Comparison of ENCODE assay signal across 8 cellular contexts in genomic region chr21:44012474-44013379, GRCh38. TPM values are rescaled to one million over a fixed set of nuclear protein-coding genes. Genes with fewer than 3 reads are reported as not detected.
A peak's percentile ranks its signal among the peaks of the same experiment; 100 is the strongest.
DNase-seq lines count a peak whose midpoint lies in the region; ATAC-seq and TF ChIP-seq lines count a peak whose summit lies in the region.

No MANE protein-coding gene starts in this region.

- ATAC-seq in HG02973 (IDR thresholded peaks at IDR 0.05; ENCODE audit: unreplicated experiment) = peak; percentile 59
- ATAC-seq in activated CD8-positive, alpha-beta memory T cell treated with anti-CD3 and anti-CD28 coated beads, Interleukin-2, amount 10 ng/mL, durations not matched to agents 7 days and 5 days = peak; percentile 81

- H3K27ac Mint-ChIP-seq in activated CD8-positive, alpha-beta memory T cell treated with anti-CD3 and anti-CD28 coated beads, Interleukin-2, amount 10 ng/mL, durations not matched to agents 7 days and 5 days = peak overlapping the region; percentile 89
- peak overlapping the region; percentile 84 for H3K27ac Mint-ChIP-seq in endothelial cell (ENCODE audit: unreplicated experiment)

- no peaks in the 10 kb centered on the region for H3K36me3 ChIP-seq in mucosa of rectum (ENCODE audit: control insufficient read depth in 2 of 2, insufficient read depth in 2 of 2, low read length in 2 of 2)

- H3K36me3 Mint-ChIP-seq in activated CD8-positive, alpha-beta memory T cell treated with anti-CD3 and anti-CD28 coated beads, Interleukin-2, amount 10 ng/mL, durations not matched to agents 7 days and 5 days = peaks cover 16% of the 10 kb centered on the region
- H3K36me3 Mint-ChIP-seq in endothelial cell (ENCODE audit: low read depth, unreplicated experiment) = peaks cover 5% of the 10 kb centered on the region

- H3K4me3 ChIP-seq in mucosa of rectum (ENCODE audit: low read length in 2 of 2) = peak overlapping the region; percentile 78 to 90

- H3K4me1 ChIP-seq in mucosa of rectum (ENCODE audit: control insufficient read depth in 2 of 2, insufficient read depth in 2 of 2, low read length in 2 of 2) = peaks cover 4 to 14% of the 10 kb centered on the region in 2 donors

- H3K4me3 Mint-ChIP-seq in activated CD8-positive, alpha-beta memory T cell treated with anti-CD3 and anti-CD28 coated beads, Interleukin-2, amount 10 ng/mL, durations not matched to agents 7 days and 5 days = peak overlapping the region; percentile 97
- H3K4me3 Mint-ChIP-seq in endothelial cell (ENCODE audit: unreplicated experiment) = peak overlapping the region; percentile 94

- H3K4me1 Mint-ChIP-seq in activated CD8-positive, alpha-beta memory T cell treated with anti-CD3 and anti-CD28 coated beads, Interleukin-2, amount 10 ng/mL, durations not matched to agents 7 days and 5 days = peaks cover 51% of the 10 kb centered on the region
- H3K4me1 Mint-ChIP-seq in endothelial cell (ENCODE audit: unreplicated experiment) = peaks cover 27% of the 10 kb centered on the region

- H3K9me3 ChIP-seq in mucosa of rectum (ENCODE audit: control insufficient read depth in 2 of 2, low read length in 2 of 2) = no peaks in the 10 kb centered on the region

- H3K9me3 Mint-ChIP-seq in activated CD8-positive, alpha-beta memory T cell treated with anti-CD3 and anti-CD28 coated beads, Interleukin-2, amount 10 ng/mL, durations not matched to agents 7 days and 5 days (ENCODE audit: low read depth) = no peaks in the 10 kb centered on the region
- no peaks in the 10 kb centered on the region for H3K9me3 Mint-ChIP-seq in endothelial cell (ENCODE audit: unreplicated experiment)

- CTCF ChIA-PET in activated CD8-positive, alpha-beta memory T cell treated with anti-CD3 and anti-CD28 coated beads, Interleukin-2, amount 10 ng/mL, durations not matched to agents 7 days and 5 days (lab: Charles Lee) = interaction anchor here (0.9 to 2.5 kb wide), 7 partner anchors 9 to 285 kb away, joined by 3 to 19 read pairs (median 4); no protein-coding TSS in a partner anchor

- no peaks in the 10 kb centered on the region for H3K27me3 ChIP-seq in mucosa of rectum (ENCODE audit: control insufficient read depth in 2 of 2, insufficient read depth in 2 of 2, low read length in 2 of 2)

- peak; percentile 71 for TF ChIP-seq CTCF in endothelial cell (IDR thresholded peaks at IDR 0.05; ENCODE audit: unreplicated experiment)

- DNase-seq in NCI-H82 (lab: John Stamatoyannopoulos, UW) (peak; percentile 70), NCI-H82 treated with DMSO at 0.1 percent for 48 hours (lab: John Stamatoyannopoulos, UW; ENCODE audit: unreplicated experiment) (no peak), NCI-H510A treated with DMSO at 0.1 percent for 48 hours (lab: John Stamatoyannopoulos, UW) (peak; percentile 27), endothelial cell (ENCODE audit: low spot score) (peak; percentile 81)
- DNase-seq in activated CD8-positive, alpha-beta memory T cell treated with anti-CD3 and anti-CD28 coated beads, Interleukin-2, amount 10 ng/mL, durations not matched to agents 7 days and 5 days = peak; percentile 93
- DNase-seq in stimulated activated CD8-positive, alpha-beta memory T cell treated with anti-CD3 and anti-CD28 coated beads, Interleukin-4, amount 100 ng/mL, for 4 hours (ENCODE audit: low read depth in 2 of 2, low spot score in 1 of 2) = peak; percentile 59 to 68

- H3K27me3 Mint-ChIP-seq in activated CD8-positive, alpha-beta memory T cell treated with anti-CD3 and anti-CD28 coated beads, Interleukin-2, amount 10 ng/mL, durations not matched to agents 7 days and 5 days = no peaks in the 10 kb centered on the region
- peaks cover 7% of the 10 kb centered on the region for H3K27me3 Mint-ChIP-seq in endothelial cell (ENCODE audit: unreplicated experiment)

- H3K27ac ChIP-seq in mucosa of rectum (ENCODE audit: low read depth in 2 of 2, low read length in 2 of 2) = peak overlapping the region; percentile 91

- H3K9ac ChIP-seq in mucosa of rectum (ENCODE audit: low read depth in 1 of 2, low read length in 2 of 2) = peak overlapping the region; percentile 68 to 78

RNA-seq across cellular contexts. Expression of gene TRAPPC10, which starts 0.6 kb away (rescaled TPM):
- total RNA-seq in activated CD8-positive, alpha-beta memory T cell treated with anti-CD3 and anti-CD28 coated beads, Interleukin-2, amount 10 ng/mL, durations not matched to agents 7 days and 5 days = 10 to 100 TPM; 71.5 to 71.7 TPM
- 28.4 TPM for total RNA-seq in endothelial cell (ENCODE audit: unreplicated experiment)
